Comparison of ENCODE assay signal across 17 cellular contexts in the genomic region with DNA sequence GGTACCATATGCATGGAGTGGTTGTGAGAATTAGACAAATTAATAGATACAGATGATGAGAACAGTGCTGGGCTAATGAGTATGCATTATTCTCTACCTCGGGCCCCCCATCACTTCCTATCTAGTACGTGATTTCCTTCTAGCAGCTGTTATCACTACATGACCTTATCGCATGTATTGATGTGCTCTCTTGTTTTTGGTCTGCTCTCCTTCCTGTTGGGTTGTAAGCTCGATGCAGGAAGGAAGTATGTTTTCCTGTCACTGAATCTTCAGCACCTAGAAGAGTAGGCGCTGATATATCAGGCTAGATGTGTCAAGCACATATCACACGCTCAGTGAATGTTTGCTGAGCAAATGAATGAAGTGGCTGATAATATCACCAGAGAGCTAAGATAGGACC. TPM values are rescaled to one million over a fixed set of nuclear protein-coding genes. Genes with fewer than 3 reads are reported as not detected.
DNase-seq lines count a peak whose midpoint lies in the region; ATAC-seq and TF ChIP-seq lines count a peak whose summit lies in the region.
"Had no signal": no experiment of that assay in that cellular context is flagged by ENCODE, and none has a peak within 500 bp of the region (broad histone marks: within the 10 kb centered on the region; RNA-seq: fewer than 3 reads in every experiment).

No MANE protein-coding gene starts in this region.

- TF ChIP-seq POLR2A in gastrocnemius medialis (IDR thresholded peaks at IDR 0.05) = no peak

- H3K4me1 Mint-ChIP-seq in T-helper 17 cell = peaks cover 33% of the 10 kb centered on the region
- peaks cover 20 to 31% of the 10 kb centered on the region in 2 donors for H3K4me1 Mint-ChIP-seq in effector memory CD8-positive, alpha-beta T cell (ENCODE audit: low read depth in 2 of 2)
- peaks cover 22% of the 10 kb centered on the region for H3K4me1 Mint-ChIP-seq in stimulated activated naive CD8-positive, alpha-beta T cell treated with anti-CD3 and anti-CD28 coated beads, Interleukin-15, amount 100 ng/mL, for 72 hours
- H3K4me1 Mint-ChIP-seq: H9, neural crest cell had no signal

- H3K9me3 Mint-ChIP-seq in effector memory CD8-positive, alpha-beta T cell = no peaks in the 10 kb centered on the region
- H3K9me3 Mint-ChIP-seq in stimulated activated naive CD8-positive, alpha-beta T cell treated with anti-CD3 and anti-CD28 coated beads, Interleukin-15, amount 100 ng/mL, for 72 hours = peaks cover 0 to under 1% of the 10 kb centered on the region in 2 donors
- H3K9me3 Mint-ChIP-seq: dendritic cell treated with granulocyte-macrophage colony-stimulating factor and Interleukin-4, amounts not matched to agents 40 ng/mL and 50 ng/mL, for 4 days; H9; neural crest cell had no signal

- TF ChIP-seq CTCF in gastrocnemius medialis (IDR thresholded peaks at IDR 0.05 in 4 of 5, conservative IDR thresholded peaks at IDR 0.05 in 1 of 5) (no peak), brain microvascular endothelial cell (IDR thresholded peaks at IDR 0.05; ENCODE audit: low read depth, low read length, missing control alignments) (no peak)

- intact Hi-C loops in gastrocnemius medialis (cut with DNase I; ENCODE audit: low total_unique reads) = no loop called here

- H3K4me3 Mint-ChIP-seq in T-helper 17 cell = peak overlapping the region; percentile 69
- H3K4me3 Mint-ChIP-seq in effector memory CD8-positive, alpha-beta T cell = peak overlapping the region; percentile 48 to 70
- H3K4me3 Mint-ChIP-seq in stimulated activated naive CD8-positive, alpha-beta T cell treated with anti-CD3 and anti-CD28 coated beads, Interleukin-15, amount 100 ng/mL, for 72 hours = peak overlapping the region; percentile 53 to 68
- H3K4me3 Mint-ChIP-seq: brain; dendritic cell treated with granulocyte-macrophage colony-stimulating factor and Interleukin-4, amounts not matched to agents 40 ng/mL and 50 ng/mL, for 4 days; H9; neural crest cell had no signal

- in situ Hi-C loops in gastrocnemius medialis (cut with MboI; ENCODE audit: low sequenced_read_pairs in 4 of 4) = no loop called here
- in situ Hi-C loops in brain microvascular endothelial cell (cut with HindIII; ENCODE audit: low pct_ligation_motif_present, low sequenced_read_pairs) = no loop called here

- no peaks in the 10 kb centered on the region for H3K9me3 ChIP-seq in T-helper 17 cell (ENCODE audit: control insufficient read depth, low read length, poor library complexity, severe bottlenecking)
- H3K9me3 ChIP-seq in gastrocnemius medialis = no peaks in the 10 kb centered on the region

- H3K36me3 Mint-ChIP-seq in T-helper 17 cell (ENCODE audit: low read depth) = peaks cover 2% of the 10 kb centered on the region
- H3K36me3 Mint-ChIP-seq in effector memory CD8-positive, alpha-beta T cell (ENCODE audit: insufficient read depth) = no peaks in the 10 kb centered on the region
- H3K36me3 Mint-ChIP-seq: brain had no signal

- no peaks in the 10 kb centered on the region for H3K27me3 Mint-ChIP-seq in T-helper 17 cell
- peaks cover 0 to 1% of the 10 kb centered on the region in 2 donors for H3K27me3 Mint-ChIP-seq in effector memory CD8-positive, alpha-beta T cell
- no peaks in the 10 kb centered on the region for H3K27me3 Mint-ChIP-seq in stimulated activated naive CD8-positive, alpha-beta T cell treated with anti-CD3 and anti-CD28 coated beads, Interleukin-15, amount 100 ng/mL, for 72 hours

- peaks cover 7 to 9% of the 10 kb centered on the region in 2 donors for H3K4me1 ChIP-seq in gastrocnemius medialis

- H3K27ac Mint-ChIP-seq in T-helper 17 cell = peak overlapping the region; percentile 22
- H3K27ac Mint-ChIP-seq in effector memory CD8-positive, alpha-beta T cell = peak overlapping the region; percentile 72 to 87
- H3K27ac Mint-ChIP-seq in stimulated activated naive CD8-positive, alpha-beta T cell treated with anti-CD3 and anti-CD28 coated beads, Interleukin-15, amount 100 ng/mL, for 72 hours = peak overlapping the region; percentile 56 to 79
- H3K27ac Mint-ChIP-seq: brain; dendritic cell treated with granulocyte-macrophage colony-stimulating factor and Interleukin-4, amounts not matched to agents 40 ng/mL and 50 ng/mL, for 4 days; H9 had no signal

- H3K36me3 ChIP-seq in gastrocnemius medialis (no peaks in the 10 kb centered on the region), brain microvascular endothelial cell (replicated peaks) (no peaks in the 10 kb centered on the region)

- H3K4me3 ChIP-seq in gastrocnemius medialis = no peak overlapping the region
- no peak overlapping the region for H3K4me3 ChIP-seq in brain microvascular endothelial cell (ENCODE audit: low read depth, low read length)

- ATAC-seq in T-helper 17 cell = peak; percentile 94
- ATAC-seq in effector memory CD8-positive, alpha-beta T cell (replicated peaks) = peak; percentile 97
- ATAC-seq in stimulated activated naive CD8-positive, alpha-beta T cell treated with anti-CD3 and anti-CD28 coated beads, Interleukin-15, amount 100 ng/mL, for 72 hours = peak; percentile 86
- ATAC-seq in gastrocnemius medialis = no peak
- ATAC-seq: Right ventricle myocardium inferior had no signal

- H3K27ac ChIP-seq in gastrocnemius medialis = no peak overlapping the region
- H3K27ac ChIP-seq in brain microvascular endothelial cell = no peak overlapping the region

- DNase-seq in activated gamma-delta T cell treated with Interleukin-2 at 50 U/mL for 16 hours = peak; percentile 16
- DNase-seq in activated gamma-delta T cell (lab: John Stamatoyannopoulos, UW) = no peak
- no peak for DNase-seq in T-helper 17 cell
- DNase-seq in effector memory CD8-positive, alpha-beta T cell = peak; percentile 10 to 27 (median 25)
- DNase-seq in stimulated activated naive CD8-positive, alpha-beta T cell treated with anti-CD3 and anti-CD28 coated beads, Interleukin-15, amount 100 ng/mL, for 72 hours = no peak
- DNase-seq in gastrocnemius medialis = no peak
- DNase-seq in NCI-H510A treated with DMSO at 0.1 percent for 48 hours (lab: John Stamatoyannopoulos, UW) = no peak
- no peak for DNase-seq in brain microvascular endothelial cell
- DNase-seq: H9, NCI-H1694, NCI-H226, retina, substantia nigra had no signal

- H3K27me3 ChIP-seq in gastrocnemius medialis (no peaks in the 10 kb centered on the region), brain microvascular endothelial cell (replicated peaks) (peaks cover 20% of the 10 kb centered on the region)

RNA-seq across cellular contexts. Expression of a gene that starts 43.9 kb away (rescaled TPM):
- 10 to 100 TPM; 40.5 to 48.1 TPM for total RNA-seq in T-helper 17 cell
- 1 to 10 TPM; 3.4 to 8.0 (median 4.7) TPM for total RNA-seq in gastrocnemius medialis

Comparison
In these comparisons a context has a peak if more than half of its experiments do, and no peak if none do; other contexts are left out.
1. DNase-seq: peak in activated gamma-delta T cell treated with Interleukin-2 at 50 U/mL for 16 hours (single experiment) and effector memory CD8-positive, alpha-beta T cell (3 of 3); none in activated gamma-delta T cell (single experiment), T-helper 17 cell (0 of 3), stimulated activated naive CD8-positive, alpha-beta T cell treated with anti-CD3 and anti-CD28 coated beads, Interleukin-15, amount 100 ng/mL, for 72 hours (0 of 2), gastrocnemius medialis (0 of 2), NCI-H510A treated with DMSO at 0.1 percent for 48 hours (single experiment) and brain microvascular endothelial cell (single experiment).
2. ATAC-seq: peak in T-helper 17 cell (single experiment), effector memory CD8-positive, alpha-beta T cell (single experiment) and stimulated activated naive CD8-positive, alpha-beta T cell treated with anti-CD3 and anti-CD28 coated beads, Interleukin-15, amount 100 ng/mL, for 72 hours (single experiment); none in gastrocnemius medialis (0 of 2).
3. H3K27ac Mint-ChIP-seq: peak in every context shown above with its lines; median percentile 80 in effector memory CD8-positive, alpha-beta T cell; 68 in stimulated activated naive CD8-positive, alpha-beta T cell treated with anti-CD3 and anti-CD28 coated beads, Interleukin-15, amount 100 ng/mL, for 72 hours; 22 in T-helper 17 cell.
4. RNA of a gene that starts 43.9 kb away (total RNA-seq): 40.5 to 48.1 TPM in T-helper 17 cell; 3.4 to 8.0 TPM in gastrocnemius medialis; every median in the first group is over 4 times any median in the second.
5. Peak in every context shown above with its lines, with median percentiles within 50 percentile points of each other: H3K4me3 Mint-ChIP-seq.